ENCODE assay signal across 34 cellular contexts in genomic region chr17:49809056-49809455, GRCh38. TPM values are rescaled to one million over a fixed set of nuclear protein-coding genes. Genes with fewer than 3 reads are reported as not detected.
"Had no signal": no experiment of that assay in that cellular context is flagged by ENCODE, and none has a peak within 500 bp of the region (broad histone marks: within the 10 kb centered on the region; RNA-seq: fewer than 3 reads in every experiment).

No MANE protein-coding gene starts in this region.

- DNase-seq: activated CD4-positive, alpha-beta T cell treated with anti-CD3 and anti-CD28 coated beads, Interleukin-2, amount 50 U/mL, for 4 hours; activated CD4-positive, CD25-positive, alpha-beta regulatory T cell treated with anti-CD3 and anti-CD28 coated beads, Interleukin-2, amount 50 U/mL, for 72 hours; activated naive CD4-positive, alpha-beta T cell treated with Interleukin-2 at 50 U/mL for 16 hours; activated T-cell treated with anti-CD3 and anti-CD28 coated beads, Interleukin-2, amount 50 U/mL, for 1 hour; amniotic stem cell; central memory CD4-positive, alpha-beta T cell; dermis blood vessel endothelial cell; effector CD4-positive, alpha-beta T cell; esophagus squamous epithelium; foreskin melanocyte; heart right ventricle; islet precursor cell; left ventricle myocardium superior; mucosa of descending colon; ovary; right lobe of liver; stimulated activated CD4-positive, alpha-beta T cell treated with anti-CD3 and anti-CD28 coated beads, Interleukin-4, amount 100 ng/mL, for 24 hours; stimulated activated naive CD8-positive, alpha-beta T cell treated with anti-CD3 and anti-CD28 coated beads, Interleukin-15, amount 100 ng/mL, for 72 hours; substantia nigra; T-helper 1 cell; uterus; WERI-Rb-1 had no signal

- H3K27ac Mint-ChIP-seq: progenitor cell of endocrine pancreas; stimulated activated memory B cell treated with anti-CD40 and anti-IgM and Interleukin-4, amounts not matched to agents 10 μg/mL and 1 μg/mL and 100 μg/mL, for 72 hours; type B pancreatic cell had no signal

- H3K36me3 ChIP-seq: ovary, uterus had no signal

- H3K4me3 ChIP-seq: esophagus squamous epithelium, heart right ventricle, mucosa of descending colon, ovary, right lobe of liver, skin epidermis, uterus had no signal

- H3K4me1 ChIP-seq: right lobe of liver, uterus had no signal

- ATAC-seq: heart right ventricle; left ventricle myocardium superior; mucosa of descending colon; right lobe of liver; stimulated activated memory B cell treated with anti-CD40 and anti-IgM and Interleukin-4, amounts not matched to agents 10 μg/mL and 1 μg/mL and 100 μg/mL, for 72 hours; stimulated activated naive CD8-positive, alpha-beta T cell treated with anti-CD3 and anti-CD28 coated beads, Interleukin-15, amount 100 ng/mL, for 72 hours had no signal

- H3K9me3 Mint-ChIP-seq: stimulated activated memory B cell treated with anti-CD40 and anti-IgM and Interleukin-4, amounts not matched to agents 10 μg/mL and 1 μg/mL and 100 μg/mL, for 72 hours; stimulated activated naive CD8-positive, alpha-beta T cell treated with anti-CD3 and anti-CD28 coated beads, Interleukin-15, amount 100 ng/mL, for 72 hours; type B pancreatic cell had no signal

- H3K4me3 Mint-ChIP-seq: stimulated activated memory B cell treated with anti-CD40 and anti-IgM and Interleukin-4, amounts not matched to agents 10 μg/mL and 1 μg/mL and 100 μg/mL, for 72 hours; stimulated activated naive CD8-positive, alpha-beta T cell treated with anti-CD3 and anti-CD28 coated beads, Interleukin-15, amount 100 ng/mL, for 72 hours; type B pancreatic cell had no signal

- H3K27me3 Mint-ChIP-seq: progenitor cell of endocrine pancreas; stimulated activated memory B cell treated with anti-CD40 and anti-IgM and Interleukin-4, amounts not matched to agents 10 μg/mL and 1 μg/mL and 100 μg/mL, for 72 hours; stimulated activated naive CD8-positive, alpha-beta T cell treated with anti-CD3 and anti-CD28 coated beads, Interleukin-15, amount 100 ng/mL, for 72 hours; type B pancreatic cell had no signal

- H3K27me3 ChIP-seq: esophagus squamous epithelium, heart right ventricle, ovary, right lobe of liver, uterus had no signal

- H3K27ac ChIP-seq: epithelial cell of prostate, esophagus squamous epithelium, heart right ventricle, ovary, right lobe of liver, skin epidermis, uterus, WERI-Rb-1 had no signal

- H3K9me3 ChIP-seq: esophagus squamous epithelium, heart right ventricle, mucosa of descending colon, ovary, right lobe of liver, uterus had no signal

RNA-seq across cellular contexts. Expression of gene TAC4, which starts 38.8 kb away (rescaled TPM):
- total RNA-seq: astrocyte, dermis blood vessel endothelial cell, esophagus squamous epithelium, glomerular endothelial cell, left ventricle myocardium superior, lung microvascular endothelial cell, mesenteric fat pad, mucosa of descending colon, myocyte, ovary, progenitor cell of endocrine pancreas, renal cortical epithelial cell, right lobe of liver had no signal
- polyA plus RNA-seq: heart right ventricle, neural cell, ovary had no signal
